In genomic region chr20:11549172-11550117, GRCh38 we compare ENCODE assay signal across 28 cellular contexts.
DNase-seq lines count a peak whose midpoint lies in the region; FAIRE-seq and TF ChIP-seq lines count a peak whose summit lies in the region.
"Had no signal": no experiment of that assay in that cellular context is flagged by ENCODE, and none has a peak within 500 bp of the region (broad histone marks: within the 10 kb centered on the region; RNA-seq: fewer than 3 reads in every experiment).

No MANE protein-coding gene starts in this region.

- no peaks in the 10 kb centered on the region for H3K4me1 ChIP-seq in astrocyte (ENCODE audit: insufficient read depth, low read length)
- H3K4me1 ChIP-seq: BLaER1 treated with 17β-estradiol and CSF1 and Interleukin-3, amounts not matched to agents 10 nM and 100 nM; HAP-1; left ventricle myocardium inferior; sigmoid colon; stomach; thyroid gland; vagina had no signal

- H3K9me3 Mint-ChIP-seq in astrocyte (ENCODE audit: unreplicated experiment) (no peaks in the 10 kb centered on the region), progenitor cell of endocrine pancreas (ENCODE audit: low read depth) (peaks cover 2% of the 10 kb centered on the region)
- H3K9me3 Mint-ChIP-seq: activated T-helper 1 cell treated with anti-CD3 and anti-CD28 coated beads, Interleukin-12 subunit alpha, Interleukin-12 subunit beta, Interleukin-2, Interleukin-4 antibody, amounts not matched to agents 30 ng/mL and 10 ng/mL and 1 ng/mL, durations not matched to agents 14 hours and 24 hours and 36 hours had no signal

- H3K4me1 Mint-ChIP-seq in astrocyte (ENCODE audit: low read depth, unreplicated experiment): peaks cover 3% of the 10 kb centered on the region
- peaks cover 29% of the 10 kb centered on the region for H3K4me1 Mint-ChIP-seq in progenitor cell of endocrine pancreas (ENCODE audit: low read depth)

- DNase-seq in DMS79 treated with DMSO at 0.1 percent for 48 hours (lab: John Stamatoyannopoulos, UW) (peak; percentile 23), NCI-H2227 (lab: John Stamatoyannopoulos, UW; ENCODE audit: unreplicated experiment) (peak; percentile 47), astrocyte (ENCODE audit: low read depth) (no peak), progenitor cell of endocrine pancreas (ENCODE audit: low spot score, unreplicated experiment) (no peak), foreskin melanocyte (no peak), Kasumi-1 (lab: John Stamatoyannopoulos, UW) (no peak), AG08396 (ENCODE audit: low spot score) (no peak)
- DNase-seq: activated CD8-positive, alpha-beta memory T cell treated with anti-CD3 and anti-CD28 coated beads, Interleukin-2, amount 50 U/mL, for 48 hours; activated CD8-positive, alpha-beta T cell treated with anti-CD3 and anti-CD28 coated beads for 36 hours; activated naive CD4-positive, alpha-beta T cell treated with Interleukin-2 at 50 U/mL for 16 hours; central memory CD4-positive, alpha-beta T cell; cortex of kidney; DMS53; effector memory CD4-positive, alpha-beta T cell; GDM1; left ventricle myocardium inferior; NCI-H510A treated with DMSO at 0.1 percent for 48 hours; PC-3; sigmoid colon; stimulated activated CD4-positive, alpha-beta T cell treated with anti-CD3 and anti-CD28 coated beads, Interleukin-12 subunit alpha, Interleukin-12 subunit beta, amount 100 ng/mL, for 4 hours; stimulated activated CD4-positive, alpha-beta T cell treated with anti-CD3 and anti-CD28 coated beads, Interleukin-2, amount 100 ng/mL, for 48 hours; stomach; T-helper 2 cell; thyroid gland had no signal

- H3K4me3 ChIP-seq in astrocyte (ENCODE audit: insufficient read depth, low read depth, low read length): no peak overlapping the region
- H3K4me3 ChIP-seq: BLaER1 treated with 17β-estradiol and CSF1 and Interleukin-3, amounts not matched to agents 10 nM and 100 nM; HAP-1; left ventricle myocardium inferior; sigmoid colon; stomach; thyroid gland; vagina had no signal

- H3K36me3 ChIP-seq in astrocyte (ENCODE audit: insufficient read depth, low read length): no peaks in the 10 kb centered on the region
- H3K36me3 ChIP-seq: BLaER1 treated with 17β-estradiol and CSF1 and Interleukin-3, amounts not matched to agents 10 nM and 100 nM; HAP-1; left ventricle myocardium inferior; sigmoid colon; stomach; thyroid gland; vagina had no signal

- H3K4me2 ChIP-seq in astrocyte (ENCODE audit: low read length): no peak overlapping the region
- H3K4me2 ChIP-seq: BLaER1 treated with 17β-estradiol and CSF1 and Interleukin-3, amounts not matched to agents 10 nM and 100 nM had no signal

- no peak for TF ChIP-seq CTCF in astrocyte (IDR thresholded peaks at IDR 0.05; ENCODE audit: insufficient read depth, low read depth, low read length)
- no peak for TF ChIP-seq CTCF in progenitor cell of endocrine pancreas (IDR thresholded peaks at IDR 0.05; ENCODE audit: unreplicated experiment)

- H3K27ac Mint-ChIP-seq in astrocyte (ENCODE audit: unreplicated experiment) (peak overlapping the region; percentile 20), progenitor cell of endocrine pancreas (peak overlapping the region; percentile 81)
- H3K27ac Mint-ChIP-seq: activated CD8-positive, alpha-beta T cell treated with anti-CD3 and anti-CD28 coated beads for 36 hours; activated T-helper 1 cell treated with anti-CD3 and anti-CD28 coated beads, Interleukin-12 subunit alpha, Interleukin-12 subunit beta, Interleukin-2, Interleukin-4 antibody, amounts not matched to agents 30 ng/mL and 10 ng/mL and 1 ng/mL, durations not matched to agents 14 hours and 24 hours and 36 hours had no signal

- no peak overlapping the region for H3K27ac ChIP-seq in astrocyte (ENCODE audit: low read depth, low read length)
- H3K27ac ChIP-seq: BLaER1 treated with 17β-estradiol and CSF1 and Interleukin-3, amounts not matched to agents 10 nM and 100 nM; left ventricle myocardium inferior; sigmoid colon; stomach; thyroid gland; vagina had no signal

- no peaks in the 10 kb centered on the region for H3K9me3 ChIP-seq in astrocyte (ENCODE audit: insufficient read depth, low read depth, low read length)
- H3K9me3 ChIP-seq: BLaER1 treated with 17β-estradiol and CSF1 and Interleukin-3, amounts not matched to agents 10 nM and 100 nM; HAP-1; left ventricle myocardium inferior; sigmoid colon; stomach; thyroid gland; vagina had no signal

- no peak for FAIRE-seq in astrocyte (lab: Jason Lieb, UNC)

- no peaks in the 10 kb centered on the region for H4K20me1 ChIP-seq in astrocyte (ENCODE audit: insufficient read depth, low read length)
- H4K20me1 ChIP-seq: BLaER1 treated with 17β-estradiol and CSF1 and Interleukin-3, amounts not matched to agents 10 nM and 100 nM had no signal

- no peaks in the 10 kb centered on the region for H3K36me3 Mint-ChIP-seq in astrocyte (ENCODE audit: low read depth, unreplicated experiment)
- H3K36me3 Mint-ChIP-seq in progenitor cell of endocrine pancreas (ENCODE audit: insufficient read depth): no peaks in the 10 kb centered on the region

- H3K4me3 Mint-ChIP-seq in astrocyte (ENCODE audit: unreplicated experiment): no peak overlapping the region
- H3K4me3 Mint-ChIP-seq in progenitor cell of endocrine pancreas (ENCODE audit: low read depth): no peak overlapping the region
- H3K4me3 Mint-ChIP-seq: activated CD8-positive, alpha-beta T cell treated with anti-CD3 and anti-CD28 coated beads for 36 hours; activated T-helper 1 cell treated with anti-CD3 and anti-CD28 coated beads, Interleukin-12 subunit alpha, Interleukin-12 subunit beta, Interleukin-2, Interleukin-4 antibody, amounts not matched to agents 30 ng/mL and 10 ng/mL and 1 ng/mL, durations not matched to agents 14 hours and 24 hours and 36 hours had no signal

- no peak overlapping the region for H2AFZ ChIP-seq in astrocyte (ENCODE audit: low read depth, low read length)

- no peaks in the 10 kb centered on the region for H3K27me3 ChIP-seq in astrocyte (ENCODE audit: insufficient read depth, low read length)
- H3K27me3 ChIP-seq: BLaER1 treated with 17β-estradiol and CSF1 and Interleukin-3, amounts not matched to agents 10 nM and 100 nM; sigmoid colon; stomach; thyroid gland; vagina had no signal

- H3K79me2 ChIP-seq in astrocyte (ENCODE audit: insufficient read depth, low read length): no peaks in the 10 kb centered on the region

- no peak overlapping the region for H3K9ac ChIP-seq in astrocyte (ENCODE audit: low read length)
- H3K9ac ChIP-seq: BLaER1 treated with 17β-estradiol and CSF1 and Interleukin-3, amounts not matched to agents 10 nM and 100 nM had no signal

- H3K27me3 Mint-ChIP-seq in astrocyte (ENCODE audit: low read depth, unreplicated experiment): no peaks in the 10 kb centered on the region
- no peaks in the 10 kb centered on the region for H3K27me3 Mint-ChIP-seq in progenitor cell of endocrine pancreas
- H3K27me3 Mint-ChIP-seq: activated CD8-positive, alpha-beta T cell treated with anti-CD3 and anti-CD28 coated beads for 36 hours had no signal

Comparison
In these comparisons a context has a peak if more than half of its experiments do, and no peak if none do; other contexts are left out.
1. DNase-seq: peak in DMS79 treated with DMSO at 0.1 percent for 48 hours (single experiment) and NCI-H2227 (single experiment); none in astrocyte (single experiment), progenitor cell of endocrine pancreas (single experiment), foreskin melanocyte (single experiment), Kasumi-1 (0 of 2) and AG08396 (single experiment).